ENCODE assay signal across 27 cellular contexts in genomic region chr3:128884992-128885391, GRCh38. TPM values are rescaled to one million over a fixed set of nuclear protein-coding genes. Genes with fewer than 3 reads are reported as not detected.
DNase-seq lines count a peak whose midpoint lies in the region; ATAC-seq, FAIRE-seq and TF ChIP-seq lines count a peak whose summit lies in the region.
"Had no signal": no experiment of that assay in that cellular context is flagged by ENCODE, and none has a peak within 500 bp of the region (broad histone marks: within the 10 kb centered on the region; RNA-seq: fewer than 3 reads in every experiment).

No MANE protein-coding gene starts in this region.

- no peak overlapping the region for H2AFZ ChIP-seq in HepG2 (ENCODE audit: low read length)

- H3K4me1 ChIP-seq in liver (ENCODE audit: control insufficient read depth in 4 of 4, insufficient read depth in 4 of 4, low read length in 3 of 4) (peaks cover 3 to 30% (median 22%) of the 10 kb centered on the region in 4 donors), HepG2 (ENCODE audit: insufficient read depth, low read length) (peaks cover 20% of the 10 kb centered on the region)
- H3K4me1 ChIP-seq: HAP-1 had no signal

- no peaks in the 10 kb centered on the region for H3K27me3 ChIP-seq in liver (ENCODE audit: control insufficient read depth in 4 of 4, insufficient read depth in 4 of 4, low read length in 3 of 4)
- no peaks in the 10 kb centered on the region; a peak in 1 of 5 replicates for H3K27me3 ChIP-seq in HepG2 (ENCODE audit: control insufficient read depth in 1 of 2, insufficient read depth in 2 of 2, low read length in 2 of 2)
- H3K27me3 ChIP-seq: BLaER1 treated with 17β-estradiol and CSF1 and Interleukin-3, amounts not matched to agents 10 nM and 100 nM; MG63 had no signal

- no peak overlapping the region for H3K4me3 ChIP-seq in liver (ENCODE audit: low read depth in 1 of 3, low read length in 3 of 3)
- H3K4me3 ChIP-seq in HepG2 (replicated peaks in 1 of 3; ENCODE audit: insufficient read depth in 1 of 3, low read depth in 2 of 3, low read length in 3 of 3), result no peak overlapping the region
- H3K4me3 ChIP-seq: A549; BLaER1 treated with 17β-estradiol and CSF1 and Interleukin-3, amounts not matched to agents 10 nM and 100 nM; HAP-1; MG63; SK-N-MC had no signal

- peak overlapping the region; percentile 15 for H3K27ac Mint-ChIP-seq in activated T-helper 17 cell treated with anti-CD3 and anti-CD28 coated beads, Interleukin-2, amount 50 U/mL, for 72 hours
- H3K27ac Mint-ChIP-seq in progenitor cell of endocrine pancreas, result peak overlapping the region; percentile 57

- no peak overlapping the region for H3K9ac ChIP-seq in liver (ENCODE audit: low read depth in 1 of 2, low read length in 2 of 2)
- H3K9ac ChIP-seq in HepG2 (ENCODE audit: insufficient read depth, low read depth, low read length), result no peak overlapping the region
- H3K9ac ChIP-seq: BLaER1 treated with 17β-estradiol and CSF1 and Interleukin-3, amounts not matched to agents 10 nM and 100 nM had no signal

- H3K4me1 Mint-ChIP-seq in activated T-helper 17 cell treated with anti-CD3 and anti-CD28 coated beads, Interleukin-2, amount 50 U/mL, for 72 hours, result peaks cover 26% of the 10 kb centered on the region
- H3K4me1 Mint-ChIP-seq in progenitor cell of endocrine pancreas (ENCODE audit: low read depth), result peaks cover 24% of the 10 kb centered on the region

- H3K4me2 ChIP-seq in HepG2 (ENCODE audit: low read depth, low read length), result no peak overlapping the region
- H3K4me2 ChIP-seq: A549; BLaER1 treated with 17β-estradiol and CSF1 and Interleukin-3, amounts not matched to agents 10 nM and 100 nM had no signal

- intact Hi-C loops in HepG2 (cut with micrococcal nuclease; ENCODE audit: unreplicated experiment), result no loop called here

- CTCF ChIA-PET in HepG2 (lab: Yijun Ruan, JAX; ENCODE audit: low intra/inter-chr PET ratio, low total read pairs), result no interaction called here

- H3K36me3 ChIP-seq in liver (ENCODE audit: control insufficient read depth in 4 of 4, insufficient read depth in 3 of 4, low read depth in 1 of 4, low read length in 3 of 4) (peaks cover 5 to 19% (median 9%) of the 10 kb centered on the region in 4 donors), HepG2 (replicated peaks in 1 of 2; ENCODE audit: control insufficient read depth in 1 of 2, insufficient read depth in 2 of 2, low read length in 2 of 2) (peaks cover 6 to 35% of the 10 kb centered on the region in 2 experiments)

- POLR2A ChIA-PET in HepG2 (lab: Yijun Ruan, JAX), result no interaction called here

- H3K79me2 ChIP-seq in HepG2 (ENCODE audit: insufficient read depth, low read length), result peaks cover 31% of the 10 kb centered on the region

- in situ Hi-C loops in HepG2 (cut with HindIII; ENCODE audit: extremely low pct_ligation_motif_present, low pct_unique_long_range_greater_than_20kb), result no loop called here

- peaks cover 80% of the 10 kb centered on the region for H3K36me3 Mint-ChIP-seq in activated T-helper 17 cell treated with anti-CD3 and anti-CD28 coated beads, Interleukin-2, amount 50 U/mL, for 72 hours (ENCODE audit: low read depth)
- peaks cover 12% of the 10 kb centered on the region for H3K36me3 Mint-ChIP-seq in progenitor cell of endocrine pancreas (ENCODE audit: insufficient read depth)

- no peak for FAIRE-seq in HepG2 (lab: Jason Lieb, UNC)
- FAIRE-seq: A549, HTR-8/SVneo had no signal

- TF ChIP-seq EP300 in HepG2 (IDR thresholded peaks at IDR 0.05; ENCODE audit: low read depth in 2 of 2, low read length in 2 of 2), result no peak
- TF ChIP-seq EP300 in HepG2 (CRISPR knock-in tag; IDR thresholded peaks at IDR 0.05; ENCODE audit: borderline replicate concordance), result no peak

- no peaks in the 10 kb centered on the region for H4K20me1 ChIP-seq in HepG2 (ENCODE audit: insufficient read depth, low read length)

- H3K27ac ChIP-seq in liver (ENCODE audit: low read depth in 1 of 2, low read length in 2 of 2), result no peak overlapping the region
- H3K27ac ChIP-seq in HepG2 (ENCODE audit: extremely low read length, insufficient read depth, low read length), result no peak overlapping the region
- H3K27ac ChIP-seq: A549; BLaER1 treated with 17β-estradiol and CSF1 and Interleukin-3, amounts not matched to agents 10 nM and 100 nM; SK-N-MC had no signal

- BruUV-seq in HepG2 (replicated peaks; lab: Mats Ljungman, UMichigan), result no TSS peak

- 36% methylated on average over 1 of the region's 1 CpG for WGBS in liver
- WGBS in HepG2 (ENCODE audit: low lambda C conversion rate), result 100% methylated on average over 1 of the region's 1 CpG

- H3K4me3 Mint-ChIP-seq in activated T-helper 17 cell treated with anti-CD3 and anti-CD28 coated beads, Interleukin-2, amount 50 U/mL, for 72 hours, result no peak overlapping the region
- H3K4me3 Mint-ChIP-seq in progenitor cell of endocrine pancreas (ENCODE audit: low read depth), result no peak overlapping the region
- H3K4me3 Mint-ChIP-seq: CD4-positive, alpha-beta memory T cell had no signal

- no peak for TF ChIP-seq POLR2A in HepG2 (IDR thresholded peaks at IDR 0.05; ENCODE audit: insufficient read depth in 1 of 2, low read depth in 2 of 2, low read length in 2 of 2)

- TF ChIP-seq RAD21 in liver (IDR thresholded peaks at IDR 0.05) (no peak), HepG2 (CRISPR knock-in tag; IDR thresholded peaks at IDR 0.05) (no peak)

- H3K9me3 Mint-ChIP-seq in activated T-helper 17 cell treated with anti-CD3 and anti-CD28 coated beads, Interleukin-2, amount 50 U/mL, for 72 hours, result no peaks in the 10 kb centered on the region
- H3K9me3 Mint-ChIP-seq in progenitor cell of endocrine pancreas (ENCODE audit: low read depth), result no peaks in the 10 kb centered on the region
- H3K9me3 Mint-ChIP-seq: CD4-positive, alpha-beta memory T cell had no signal

- TF ChIP-seq CTCF in liver (IDR thresholded peaks at IDR 0.05; ENCODE audit: low read depth, low read length, missing input control), result no peak
- TF ChIP-seq CTCF in HepG2 (CRISPR knock-in tag; IDR thresholded peaks at IDR 0.05), result no peak
- no peak for TF ChIP-seq CTCF in progenitor cell of endocrine pancreas (IDR thresholded peaks at IDR 0.05; ENCODE audit: unreplicated experiment)

- H3K9me3 ChIP-seq in liver (ENCODE audit: control insufficient read depth in 4 of 4, low read length in 3 of 4) (no peaks in the 10 kb centered on the region), HepG2 (ENCODE audit: low read length) (no peaks in the 10 kb centered on the region)
- H3K9me3 ChIP-seq: A549; BLaER1 treated with 17β-estradiol and CSF1 and Interleukin-3, amounts not matched to agents 10 nM and 100 nM; HAP-1; MG63 had no signal

- ATAC-seq in HepG2, result no peak
- ATAC-seq in activated T-helper 17 cell treated with anti-CD3 and anti-CD28 coated beads, Interleukin-2, amount 50 U/mL, for 72 hours (replicated peaks), result no peak
- ATAC-seq: A549, Panc1 had no signal

- H3K27me3 Mint-ChIP-seq in activated T-helper 17 cell treated with anti-CD3 and anti-CD28 coated beads, Interleukin-2, amount 50 U/mL, for 72 hours, result no peaks in the 10 kb centered on the region
- no peaks in the 10 kb centered on the region for H3K27me3 Mint-ChIP-seq in progenitor cell of endocrine pancreas
- H3K27me3 Mint-ChIP-seq: CD4-positive, alpha-beta memory T cell had no signal

- DNase-seq in HepG2 (ENCODE audit: low spot score), result no peak
- no peak for DNase-seq in progenitor cell of endocrine pancreas (ENCODE audit: low spot score, unreplicated experiment)
- DNase-seq in RKO (ENCODE audit: low spot score), result no peak
- no peak for DNase-seq in amniotic stem cell (lab: John Stamatoyannopoulos, UW)
- DNase-seq in hypothalamus (lab: John Stamatoyannopoulos, UW), result no peak
- DNase-seq: AML-193; CD4-positive, alpha-beta memory T cell; COR-L47; DMS53; GOT3; KBM-7; MG63; NCI-H1048; NCI-H1417; NCI-H1694; NCI-H2029 treated with DMSO at 0.1 percent for 48 hours; NCI-H2227 treated with DMSO at 0.1 percent for 48 hours; NCI-H526 treated with DMSO at 0.1 percent for 48 hours; SIG-M5 had no signal

TF ChIP-seq in liver, 16 proteins besides CTCF, POLR2A, EP300 and RAD21 (continues in another document):
- TF ChIP-seq EGR1 (IDR thresholded peaks at IDR 0.05; ENCODE audit: low read depth in 2 of 2), result no peak
- peak; percentile 40 to 47 for TF ChIP-seq HNF4A (conservative IDR thresholded peaks at IDR 0.05)

TF ChIP-seq in HepG2, 621 proteins besides CTCF, POLR2A, EP300 and RAD21:
- TF ChIP-seq ZFP36 (IDR thresholded peaks at IDR 0.05; ENCODE audit: borderline replicate concordance, low read depth, low read length, partially characterized antibody), result no peak

RNA-seq across cellular contexts. Expression of gene ACAD9, which starts 5.6 kb away (rescaled TPM):
- total RNA-seq in liver (10 to 100 TPM; 29.0 to 35.8 TPM), HepG2 (2016; rRNA removed; fragmentation: Illumina TruSeq; extraction: Trizol) (37.3 and 38.2 TPM in 2 replicates), progenitor cell of endocrine pancreas (57.0 and 61.2 TPM in 2 replicates)
- polyA plus RNA-seq in liver (10 to 100 TPM; 18.3 to 25.3 TPM), HepG2 (2011; rRNA removed) (15.3 and 16.7 TPM in 2 replicates)
- 8.1 and 10.8 TPM in 2 replicates for total RNA-seq in HepG2 (2016; cell fraction: cytosol; rRNA removed; fragmentation: Illumina TruSeq; extraction: Trizol; ENCODE audit: low read depth)
- total RNA-seq in HepG2 (2016; cell fraction: insoluble cytoplasmic fraction; rRNA removed; fragmentation: Illumina TruSeq; extraction: Trizol), result 39.1 and 39.5 TPM in 2 replicates
- total RNA-seq in HepG2 (2016; cell fraction: membrane; rRNA removed; fragmentation: Illumina TruSeq; extraction: Trizol), result 11.6 and 12.1 TPM in 2 replicates
- total RNA-seq in HepG2 (2016; cell fraction: nucleus; rRNA removed; fragmentation: Illumina TruSeq; extraction: Trizol), result 44.5 and 48.5 TPM in 2 replicates
- polyA plus RNA-seq in HepG2 (2011; cell fraction: cytosol; rRNA removed), result 12.8 and 15.9 TPM in 2 replicates
- polyA plus RNA-seq in HepG2 (2011; cell fraction: nucleus; rRNA removed), result 45.5 and 47.0 TPM in 2 replicates
- polyA plus RNA-seq in HepG2 (2012), result 8.2 and 9.0 TPM in 2 replicates
- polyA plus RNA-seq in HepG2 (2016; cell fraction: cytosol; fragmentation: Illumina TruSeq; extraction: Trizol; ENCODE audit: low read depth), result 4.2 and 5.4 TPM in 2 replicates
- 34.4 and 38.2 TPM in 2 replicates for polyA plus RNA-seq in HepG2 (2016; cell fraction: insoluble cytoplasmic fraction; fragmentation: Illumina TruSeq; extraction: Trizol; ENCODE audit: low read depth)
- polyA plus RNA-seq in HepG2 (2016; cell fraction: membrane; fragmentation: Illumina TruSeq; extraction: Trizol; ENCODE audit: low read depth), result 6.2 and 6.9 TPM in 2 replicates
- 43.1 and 43.8 TPM in 2 replicates for polyA plus RNA-seq in HepG2 (2016; cell fraction: nucleus; fragmentation: Illumina TruSeq; extraction: Trizol; ENCODE audit: insufficient read depth, low read depth)
- 54.0 and 100 TPM in 2 replicates for polyA minus RNA-seq in HepG2 (2011; rRNA and poly(A)+ RNA removed; ENCODE audit: low replicate concordance)
- 8.7 and 11.3 TPM in 2 replicates for polyA minus RNA-seq in HepG2 (2011; cell fraction: cytosol; rRNA and poly(A)+ RNA removed)
- 62.3 and 66.0 TPM in 2 replicates for polyA minus RNA-seq in HepG2 (2011; cell fraction: nucleus; rRNA and poly(A)+ RNA removed)
- 10 to 100 TPM; 59.8 to 60.3 TPM for total RNA-seq in activated T-helper 17 cell treated with anti-CD3 and anti-CD28 coated beads, Interleukin-2, amount 50 U/mL, for 72 hours
